Comparison of ENCODE assay signal across 8 cellular contexts in genomic region chr5:62306494-62307363, GRCh38. TPM values are rescaled to one million over a fixed set of nuclear protein-coding genes. Genes with fewer than 3 reads are reported as not detected.
DNase-seq lines count a peak whose midpoint lies in the region; ATAC-seq and TF ChIP-seq lines count a peak whose summit lies in the region.

No MANE protein-coding gene starts in this region.

- H3K4me3 ChIP-seq in CD8-positive, alpha-beta T cell (ENCODE audit: low read depth, low read length) = peak overlapping the region; percentile 52

- peak overlapping the region; percentile 97 for H3K4me3 Mint-ChIP-seq in CD8-positive, alpha-beta T cell

- peak; percentile 8 to 75 (median 57) for DNase-seq in CD8-positive, alpha-beta T cell
- DNase-seq in T follicular helper cell (ENCODE audit: low read depth) (peak; percentile 37), anterior cingulate cortex (lab: John Stamatoyannopoulos, UW) (peak in 46 of 58 donors; percentile 8 to 81 (median 58)), hypothalamus (lab: John Stamatoyannopoulos, UW) (peak in 36 of 51 donors; percentile 10 to 87 (median 57)), sciatic nerve (ENCODE audit: low spot score) (peak; percentile 81), NCI-H1436 treated with DMSO at 0.1 percent for 48 hours (lab: John Stamatoyannopoulos, UW) (no peak)

- peak overlapping the region; percentile 69 for H3K27ac ChIP-seq in CD8-positive, alpha-beta T cell (ENCODE audit: low read depth, low read length)

- H3K36me3 Mint-ChIP-seq in CD8-positive, alpha-beta T cell = peaks cover 36% of the 10 kb centered on the region

- CTCF ChIA-PET in CD8-positive, alpha-beta T cell (lab: Charles Lee) = interaction anchor here (0.8 to 4.1 kb wide), 10 partner anchors 10 to 48 kb away, joined by 3 to 25 read pairs (median 8); no protein-coding TSS in a partner anchor

- H3K9me3 Mint-ChIP-seq in CD8-positive, alpha-beta T cell = no peaks in the 10 kb centered on the region

- peak; percentile 11 for ATAC-seq in CD8-positive, alpha-beta T cell
- ATAC-seq in GM19455 (IDR thresholded peaks at IDR 0.05; ENCODE audit: unreplicated experiment) (peak; percentile 29), HG03571 (IDR thresholded peaks at IDR 0.05; ENCODE audit: unreplicated experiment) (peak; percentile 17), sciatic nerve (peak; percentile 39)

- peaks cover 48% of the 10 kb centered on the region for H3K4me1 ChIP-seq in CD8-positive, alpha-beta T cell (ENCODE audit: insufficient read depth, low read length)

- H3K27me3 ChIP-seq in CD8-positive, alpha-beta T cell (ENCODE audit: insufficient read depth, low read length) = no peaks in the 10 kb centered on the region

- peaks cover 60% of the 10 kb centered on the region for H3K4me1 Mint-ChIP-seq in CD8-positive, alpha-beta T cell (ENCODE audit: low read depth)

- no peaks in the 10 kb centered on the region for H3K27me3 Mint-ChIP-seq in CD8-positive, alpha-beta T cell (ENCODE audit: low read depth)

- no peaks in the 10 kb centered on the region for H3K9me3 ChIP-seq in CD8-positive, alpha-beta T cell (ENCODE audit: low read length)

- POLR2A ChIA-PET in CD8-positive, alpha-beta T cell (lab: Charles Lee) = interaction anchor here (0.9 to 2.1 kb wide), 11 partner anchors 10 to 97 kb away, joined by 3 to 22 read pairs (median 5); partner anchors contain the start of gene DIMT1

- intact Hi-C loops in CD8-positive, alpha-beta T cell (cut with DNase I, micrococcal nuclease) = loop anchor here (1.0 to 10.0 kb wide), 12 partner anchors 9 to 1362 kb away; partner anchors contain the start of genes DIMT1 (in 2 of the 2), ERCC8 (in 1 of the 2), IPO11 (in 1 of the 2) and NDUFAF2 (in 1 of the 2)
- intact Hi-C loops in sciatic nerve (cut with DNase I) = no loop called here

- peak overlapping the region; percentile 99 for H3K27ac Mint-ChIP-seq in CD8-positive, alpha-beta T cell

- no peaks in the 10 kb centered on the region for H3K36me3 ChIP-seq in CD8-positive, alpha-beta T cell (ENCODE audit: insufficient read depth, low read length)

- TF ChIP-seq CTCF in CD8-positive, alpha-beta T cell (IDR thresholded peaks at IDR 0.05) = no peak

RNA-seq across cellular contexts. Expression of gene KIF2A, which starts 0.7 kb away (rescaled TPM):
- 10 to 100 TPM; 93.1 to 98.3 TPM for total RNA-seq in CD8-positive, alpha-beta T cell
- 54.4 TPM for total RNA-seq in sciatic nerve
